In genomic region chr2:128513416-128514283, GRCh38 we compare ENCODE assay signal across 8 cellular contexts.
DNase-seq lines count a peak whose midpoint lies in the region; ATAC-seq, FAIRE-seq and TF ChIP-seq lines count a peak whose summit lies in the region.

No MANE protein-coding gene starts in this region.

- H3K23me2 ChIP-seq in H1 (ENCODE audit: low read depth, low read length): no peaks in the 10 kb centered on the region

- no peaks in the 10 kb centered on the region for H4K20me1 ChIP-seq in H1 (replicated peaks in 1 of 2; ENCODE audit: control insufficient read depth in 1 of 2, insufficient read depth in 2 of 2, low read length in 2 of 2)

- H3K23ac ChIP-seq in H1 (ENCODE audit: insufficient read length): no peak overlapping the region

- H3K4me1 Mint-ChIP-seq in activated naive CD8-positive, alpha-beta T cell treated with anti-CD3 and anti-CD28 coated beads, Interleukin-2, amount 10 ng/mL, durations not matched to agents 7 days and 5 days: peaks cover 7% of the 10 kb centered on the region
- peaks cover 12% of the 10 kb centered on the region for H3K4me1 Mint-ChIP-seq in activated naive CD8-positive, alpha-beta T cell treated with anti-CD3 and anti-CD28 coated beads, Interleukin-2, amount 50 U/mL, for 24 hours

- no peak for FAIRE-seq in H1 (lab: Jason Lieb, UNC)

- H3K27me3 Mint-ChIP-seq in activated naive CD8-positive, alpha-beta T cell treated with anti-CD3 and anti-CD28 coated beads, Interleukin-2, amount 10 ng/mL, durations not matched to agents 7 days and 5 days: peaks cover 7% of the 10 kb centered on the region
- H3K27me3 Mint-ChIP-seq in activated naive CD8-positive, alpha-beta T cell treated with anti-CD3 and anti-CD28 coated beads, Interleukin-2, amount 50 U/mL, for 24 hours: no peaks in the 10 kb centered on the region

- H3K4me1 ChIP-seq in H1 (replicated peaks in 1 of 4; ENCODE audit: control insufficient read depth in 3 of 4, insufficient read depth in 4 of 4, low read length in 3 of 4) (peaks cover 2 to 5% (median 4%) of the 10 kb centered on the region in 4 experiments; a peak in 4 of 7 replicates), upper lobe of right lung (peaks cover 7% of the 10 kb centered on the region)

- intact Hi-C loops in upper lobe of right lung (cut with DNase I): no loop called here

- H2BK12ac ChIP-seq in H1 (ENCODE audit: low read depth, low read length): peak overlapping the region; percentile 68; the same call in 1 of the 2 replicates

- H3K4me3 ChIP-seq in H1 (ENCODE audit: extremely low read depth in 1 of 4, insufficient read depth in 2 of 4, low read depth in 3 of 4, low read length in 4 of 4): no peak overlapping the region
- H3K4me3 ChIP-seq in upper lobe of right lung: no peak overlapping the region

- no peak overlapping the region for H2BK120ac ChIP-seq in H1 (replicated peaks; ENCODE audit: low read depth, low read length)

- no peak overlapping the region for H3K4me3 Mint-ChIP-seq in activated naive CD8-positive, alpha-beta T cell treated with anti-CD3 and anti-CD28 coated beads, Interleukin-2, amount 10 ng/mL, durations not matched to agents 7 days and 5 days
- no peak overlapping the region for H3K4me3 Mint-ChIP-seq in activated naive CD8-positive, alpha-beta T cell treated with anti-CD3 and anti-CD28 coated beads, Interleukin-2, amount 50 U/mL, for 24 hours

- H2AK5ac ChIP-seq in H1 (ENCODE audit: low read depth, low read length): no peak overlapping the region

- no peak for TF ChIP-seq CTCF in H1 (IDR thresholded peaks at IDR 0.05; ENCODE audit: control extremely low read depth in 1 of 3, insufficient read depth in 1 of 3, low read depth in 1 of 3, low read length in 3 of 3)
- TF ChIP-seq CTCF in upper lobe of right lung (IDR thresholded peaks at IDR 0.05): no peak

- peak overlapping the region; percentile 32 for H3K27ac Mint-ChIP-seq in activated naive CD8-positive, alpha-beta T cell treated with anti-CD3 and anti-CD28 coated beads, Interleukin-2, amount 10 ng/mL, durations not matched to agents 7 days and 5 days
- no peak overlapping the region for H3K27ac Mint-ChIP-seq in activated naive CD8-positive, alpha-beta T cell treated with anti-CD3 and anti-CD28 coated beads, Interleukin-2, amount 50 U/mL, for 24 hours

- H3K27me3 ChIP-seq in H1 (replicated peaks in 1 of 4; ENCODE audit: control insufficient read depth in 3 of 4, extremely low read depth in 1 of 4, insufficient read depth in 3 of 4, low read length in 3 of 4): no peaks in the 10 kb centered on the region; a peak in 1 of 7 replicates
- no peaks in the 10 kb centered on the region for H3K27me3 ChIP-seq in upper lobe of right lung

- 82% methylated on average over 12 of the region's 12 CpGs; no CpG with 5 or more reads in 1 of the 2 experiments for WGBS in H1 (ENCODE audit: extremely low coverage in 1 of 2, insufficient coverage in 1 of 2, insufficient read length in 1 of 2, insufficient replicate concordance in 2 of 2, low coverage in 1 of 2, low lambda C conversion rate in 2 of 2, missing lambda C conversion rate in 1 of 2), 2 experiments

- TF ChIP-seq EP300 in H1 (IDR thresholded peaks at IDR 0.05; ENCODE audit: borderline replicate concordance in 1 of 2, low read depth in 2 of 2, low read length in 2 of 2): no peak

- no peaks in the 10 kb centered on the region for H3K36me3 Mint-ChIP-seq in activated naive CD8-positive, alpha-beta T cell treated with anti-CD3 and anti-CD28 coated beads, Interleukin-2, amount 10 ng/mL, durations not matched to agents 7 days and 5 days
- H3K36me3 Mint-ChIP-seq in activated naive CD8-positive, alpha-beta T cell treated with anti-CD3 and anti-CD28 coated beads, Interleukin-2, amount 50 U/mL, for 24 hours (ENCODE audit: low read depth): no peaks in the 10 kb centered on the region

- no peak for TF ChIP-seq POLR2A in H1 (IDR thresholded peaks at IDR 0.05; ENCODE audit: control extremely low read depth in 1 of 2, low read depth in 2 of 2, low read length in 2 of 2)

- no peak for DNase-seq in activated naive CD8-positive, alpha-beta T cell treated with anti-CD3 and anti-CD28 coated beads, Interleukin-2, amount 10 ng/mL, durations not matched to agents 7 days and 5 days
- DNase-seq in activated naive CD8-positive, alpha-beta T cell treated with anti-CD3 and anti-CD28 coated beads, Interleukin-2, amount 50 U/mL, for 24 hours: no peak
- DNase-seq in H1 (ENCODE audit: low read depth in 1 of 2, low spot score in 2 of 2): no peak
- peak; percentile 68 for DNase-seq in upper lobe of right lung
- no peak for DNase-seq in stimulated activated CD4-positive, alpha-beta T cell treated with anti-CD3 and anti-CD28 coated beads, Interleukin-12 subunit alpha, Interleukin-12 subunit beta, amount 100 ng/mL, for 4 hours
- no peak for DNase-seq in NCI-H2107 treated with DMSO at 0.1 percent for 48 hours (lab: John Stamatoyannopoulos, UW; ENCODE audit: unreplicated experiment)
- DNase-seq in stimulated activated CD4-positive, alpha-beta T cell treated with anti-CD3 and anti-CD28 coated beads, Interleukin-15, amount 100 ng/mL, for 24 hours: no peak

- H4K91ac ChIP-seq in H1 (replicated peaks; ENCODE audit: insufficient read length, low read length): no peak overlapping the region

- H3K4me2 ChIP-seq in H1 (ENCODE audit: insufficient read depth in 1 of 2, low read depth in 2 of 2, low read length in 2 of 2): no peak overlapping the region

- no peaks in the 10 kb centered on the region for H3K9me3 Mint-ChIP-seq in activated naive CD8-positive, alpha-beta T cell treated with anti-CD3 and anti-CD28 coated beads, Interleukin-2, amount 10 ng/mL, durations not matched to agents 7 days and 5 days
- no peaks in the 10 kb centered on the region for H3K9me3 Mint-ChIP-seq in activated naive CD8-positive, alpha-beta T cell treated with anti-CD3 and anti-CD28 coated beads, Interleukin-2, amount 50 U/mL, for 24 hours

- POLR2A ChIA-PET in activated naive CD8-positive, alpha-beta T cell treated with anti-CD3 and anti-CD28 coated beads, Interleukin-2, amount 10 ng/mL, durations not matched to agents 7 days and 5 days (lab: Charles Lee): no interaction called here
- POLR2A ChIA-PET in H1 (lab: Charles Lee; ENCODE audit: partially characterized antibody): no interaction called here

- no peak for ATAC-seq in activated naive CD8-positive, alpha-beta T cell treated with anti-CD3 and anti-CD28 coated beads, Interleukin-2, amount 10 ng/mL, durations not matched to agents 7 days and 5 days (ENCODE audit: low read depth)
- ATAC-seq in activated naive CD8-positive, alpha-beta T cell treated with anti-CD3 and anti-CD28 coated beads, Interleukin-2, amount 50 U/mL, for 24 hours: no peak
- ATAC-seq in HG03432 (IDR thresholded peaks at IDR 0.05; ENCODE audit: unreplicated experiment): peak; percentile 78
- peak; percentile 91 for ATAC-seq in upper lobe of right lung

- no peak overlapping the region; the same call in 1 of the 2 replicates for H4K8ac ChIP-seq in H1 (ENCODE audit: extremely low read depth, insufficient read depth, low read length)

- no peaks in the 10 kb centered on the region for H3K79me1 ChIP-seq in H1 (ENCODE audit: low read depth, low read length)

- 0 out of 2 replicates have a peak overlapping the region, but pooled peaks have one; percentile 64 for H2BK20ac ChIP-seq in H1 (ENCODE audit: low read length)

- H3K18ac ChIP-seq in H1 (ENCODE audit: extremely low read depth, low read length): no peak overlapping the region

- TF ChIP-seq RAD21 in H1 (IDR thresholded peaks at IDR 0.05 in 1 of 2, conservative IDR thresholded peaks at IDR 0.05 in 1 of 2; ENCODE audit: low read depth in 2 of 2, low read length in 2 of 2): no peak

- no peak overlapping the region for H3K14ac ChIP-seq in H1 (ENCODE audit: insufficient read length)

- H3K4ac ChIP-seq in H1 (replicated peaks; ENCODE audit: insufficient read length, low read depth, low read length): no peak overlapping the region

- no peaks in the 10 kb centered on the region for H3K79me2 ChIP-seq in H1 (ENCODE audit: control insufficient read depth in 1 of 2, insufficient read depth in 2 of 2, low read length in 2 of 2)

- H2BK5ac ChIP-seq in H1 (ENCODE audit: low read depth, low read length): no peak overlapping the region

- CTCF ChIA-PET in H1 (lab: Charles Lee; ENCODE audit: partially characterized antibody): interaction anchor here (0.9 to 1.0 kb wide), 2 partner anchors 11 to 116 kb away, joined by 3 read pairs; no protein-coding TSS in a partner anchor

- peak overlapping the region; percentile 21; the same call in 1 of the 2 replicates for H2BK15ac ChIP-seq in H1 (ENCODE audit: low read length)

- no peak overlapping the region for H4K5ac ChIP-seq in H1 (ENCODE audit: insufficient read length, low read depth, low read length)

- H2AFZ ChIP-seq in H1 (ENCODE audit: low read length): no peak overlapping the region

- H3K56ac ChIP-seq in H1 (replicated peaks; ENCODE audit: insufficient read length, low read depth, low read length): no peak overlapping the region

- H3K27ac ChIP-seq in H1 (ENCODE audit: low read depth, low read length) (no peak overlapping the region), upper lobe of right lung (no peak overlapping the region)

- H3K36me3 ChIP-seq in H1 (ENCODE audit: control insufficient read depth in 2 of 4, insufficient read depth in 4 of 4, low read length in 3 of 4) (no peaks in the 10 kb centered on the region), upper lobe of right lung (no peaks in the 10 kb centered on the region)

- H3K9me3 ChIP-seq in H1 (ENCODE audit: insufficient read depth in 2 of 2, low read depth in 1 of 2, low read length in 1 of 2) (no peaks in the 10 kb centered on the region), upper lobe of right lung (no peaks in the 10 kb centered on the region)

- no peak overlapping the region for H3K9ac ChIP-seq in H1 (replicated peaks in 1 of 4; ENCODE audit: extremely low read depth in 1 of 4, low read depth in 3 of 4, low read length in 3 of 4)

TF ChIP-seq in H1, 55 proteins besides CTCF, POLR2A, EP300 and RAD21 (continues in another document):
- TF ChIP-seq CHD1 (IDR thresholded peaks at IDR 0.05; ENCODE audit: low read depth, low read length) (no peak), RNF2 (IDR thresholded peaks at IDR 0.05; ENCODE audit: borderline replicate concordance, low read depth, low read length, missing control alignments, poor library complexity, severe bottlenecking) (no peak), BCL11A (IDR thresholded peaks at IDR 0.05; ENCODE audit: low read depth in 2 of 2, low read length in 2 of 2) (no peak), JUN (IDR thresholded peaks at IDR 0.05; ENCODE audit: low read depth, low read length) (no peak), NANOG (IDR thresholded peaks at IDR 0.05; ENCODE audit: insufficient read depth, low read depth, low read length, poor library complexity, severe bottlenecking) (no peak), CEBPB (IDR thresholded peaks at IDR 0.05; ENCODE audit: low read depth, low read length) (no peak), NRF1 (IDR thresholded peaks at IDR 0.05; ENCODE audit: low read depth, low read length) (no peak), GTF2F1 (IDR thresholded peaks at IDR 0.05; ENCODE audit: borderline replicate concordance, low read depth, low read length) (no peak)

Comparison
In these comparisons a context has a peak if more than half of its experiments do, and no peak if none do; other contexts are left out.
1. ATAC-seq: peak in HG03432 (single experiment) and upper lobe of right lung (single experiment); none in activated naive CD8-positive, alpha-beta T cell treated with anti-CD3 and anti-CD28 coated beads, Interleukin-2, amount 10 ng/mL, durations not matched to agents 7 days and 5 days (single experiment) and activated naive CD8-positive, alpha-beta T cell treated with anti-CD3 and anti-CD28 coated beads, Interleukin-2, amount 50 U/mL, for 24 hours (single experiment).